ENCODE assay signal across 8 cellular contexts in the genomic region with DNA sequence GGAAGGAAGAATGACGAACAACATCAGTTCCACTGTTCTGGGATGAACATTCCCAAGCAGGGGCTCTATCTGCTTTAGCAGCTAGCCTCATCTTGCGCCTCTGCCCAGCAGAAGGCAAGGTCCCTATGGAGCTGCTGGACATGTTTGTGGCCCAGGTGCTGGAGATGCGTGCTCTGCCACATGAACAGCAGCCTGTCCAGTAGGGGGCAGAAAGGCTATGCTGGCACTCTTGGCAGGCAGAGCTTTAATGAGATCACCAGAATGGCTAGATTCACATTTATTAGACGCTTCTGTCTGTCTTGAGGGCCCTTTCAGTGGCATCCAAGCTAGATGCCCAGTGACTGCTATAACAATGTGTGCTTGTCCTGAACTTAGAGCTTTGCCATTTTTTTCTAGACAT.
DNase-seq lines count a peak whose midpoint lies in the region; ATAC-seq, FAIRE-seq and TF ChIP-seq lines count a peak whose summit lies in the region.

No MANE protein-coding gene starts in this region.

- no peaks in the 10 kb centered on the region for H3K4me1 ChIP-seq in K562 (replicated peaks in 1 of 2; ENCODE audit: control insufficient read depth in 2 of 2, insufficient read depth in 2 of 2, low read length in 2 of 2)
- H3K4me1 ChIP-seq in Peyer's patch: no peaks in the 10 kb centered on the region

- POLR2A ChIA-PET in K562 (lab: Yijun Ruan, JAX): no interaction called here

- no peak overlapping the region for H3K4me2 ChIP-seq in K562 (ENCODE audit: insufficient read depth, low read length)

- H3K4me3 ChIP-seq in K562 (no peak overlapping the region), Peyer's patch (no peak overlapping the region)

- CTCF ChIA-PET in K562 (lab: Yijun Ruan, JAX; ENCODE audit: low intra/inter-chr PET ratio): no interaction called here

- DNase-seq in NCI-H2081 (lab: John Stamatoyannopoulos, UW): peak; percentile 38 to 74
- no peak for DNase-seq in NCI-H2081 treated with DMSO at 0.1 percent for 48 hours (lab: John Stamatoyannopoulos, UW)
- DNase-seq in LHCN-M2 (ENCODE audit: low read depth): peak; percentile 50
- DNase-seq in K562 (ENCODE audit: extremely low read depth in 1 of 4, low spot score in 3 of 4): peak; percentile 2 to 10 (median 7)
- DNase-seq in medulla oblongata (ENCODE audit: extremely low spot score): peak; percentile 65
- no peak for DNase-seq in Peyer's patch
- DNase-seq in mesenteric fat pad (ENCODE audit: low spot score): no peak

- intact Hi-C loops in K562 (cut with micrococcal nuclease): no loop called here

- 0% methylated on average over 4 of the region's 4 CpGs for whole genome bisulfite sequencing in K562 (ENCODE audit: insufficient coverage, low coverage, missing lambda C conversion rate)

- no peaks in the 10 kb centered on the region for H3K79me2 ChIP-seq in K562 (ENCODE audit: control insufficient read depth, insufficient read depth, low read length)

- no peak overlapping the region for H3K27ac ChIP-seq in K562 (ENCODE audit: extremely low read depth, low read depth, low read length)
- H3K27ac ChIP-seq in Peyer's patch: no peak overlapping the region

- TF ChIP-seq POLR2A in K562 (conservative IDR thresholded peaks at IDR 0.05) (no peak), Peyer's patch (IDR thresholded peaks at IDR 0.05) (no peak)

- H3K9ac ChIP-seq in K562 (ENCODE audit: insufficient read depth in 1 of 2, low read depth in 2 of 2, low read length in 2 of 2): no peak overlapping the region

- no peaks in the 10 kb centered on the region for H4K20me1 ChIP-seq in K562 (replicated peaks; ENCODE audit: control insufficient read depth, insufficient read depth, low read length)

- TF ChIP-seq CTCF in K562 (IDR thresholded peaks at IDR 0.05 in 2 of 3, conservative IDR thresholded peaks at IDR 0.05 in 1 of 3; ENCODE audit: insufficient read depth in 2 of 3, low read depth in 1 of 3, low read length in 3 of 3): no peak
- TF ChIP-seq CTCF in Peyer's patch (IDR thresholded peaks at IDR 0.05): no peak

- H3K9me3 ChIP-seq in K562 (replicated peaks; ENCODE audit: control insufficient read depth, insufficient read depth, low read depth, low read length) (no peaks in the 10 kb centered on the region), Peyer's patch (no peaks in the 10 kb centered on the region)

- TF ChIP-seq RAD21 in K562 (CRISPR knock-in tag; conservative IDR thresholded peaks at IDR 0.05 in 1 of 2, IDR thresholded peaks at IDR 0.05 in 1 of 2): no peak

- no TSS peak for BruUV-seq in K562 (replicated peaks; lab: Mats Ljungman, UMichigan)

- no peak for FAIRE-seq in K562 (lab: Jason Lieb, UNC)

- no peak for ATAC-seq in K562
- ATAC-seq in GM18873 (IDR thresholded peaks at IDR 0.05; ENCODE audit: low FRiP score, unreplicated experiment): no peak

- H3K27me3 ChIP-seq in K562 (ENCODE audit: control insufficient read depth in 2 of 2, insufficient read depth in 2 of 2, low read length in 2 of 2) (no peaks in the 10 kb centered on the region), Peyer's patch (no peaks in the 10 kb centered on the region)

- no peak overlapping the region for H2AFZ ChIP-seq in K562 (ENCODE audit: low read depth, low read length)

- H3K9me1 ChIP-seq in K562 (ENCODE audit: control insufficient read depth, insufficient read depth, low read length): no peaks in the 10 kb centered on the region

- in situ Hi-C loops in K562 (cut with MboI): no loop called here

- TF ChIP-seq EP300 in K562 (IDR thresholded peaks at IDR 0.05; ENCODE audit: low read length): no peak

- no peaks in the 10 kb centered on the region for H3K36me3 ChIP-seq in K562 (ENCODE audit: control insufficient read depth, insufficient read depth, low read length)
- H3K36me3 ChIP-seq in Peyer's patch: no peaks in the 10 kb centered on the region

TF ChIP-seq in K562, 482 proteins besides CTCF, POLR2A, EP300 and RAD21:
- TF ChIP-seq PTTG1 (tag; IDR thresholded peaks at IDR 0.05; ENCODE audit: low read depth) (no peak), CHD1 (IDR thresholded peaks at IDR 0.05; ENCODE audit: low read length) (no peak), CTCFL (IDR thresholded peaks at IDR 0.05; ENCODE audit: borderline replicate concordance, insufficient read depth, low read depth, low read length, poor library complexity, severe bottlenecking) (peak; percentile 9), RNF2 (IDR thresholded peaks at IDR 0.05) (no peak), DIDO1 (tag; IDR thresholded peaks at IDR 0.05; ENCODE audit: low read depth) (no peak), LCOR (CRISPR knock-in tag; IDR thresholded peaks at IDR 0.05) (no peak), ARHGAP35 (IDR thresholded peaks at IDR 0.05; ENCODE audit: partially characterized antibody) (no peak), CXXC5 (CRISPR knock-in tag; IDR thresholded peaks at IDR 0.05) (no peak)
- TF ChIP-seq, protein P1, sequence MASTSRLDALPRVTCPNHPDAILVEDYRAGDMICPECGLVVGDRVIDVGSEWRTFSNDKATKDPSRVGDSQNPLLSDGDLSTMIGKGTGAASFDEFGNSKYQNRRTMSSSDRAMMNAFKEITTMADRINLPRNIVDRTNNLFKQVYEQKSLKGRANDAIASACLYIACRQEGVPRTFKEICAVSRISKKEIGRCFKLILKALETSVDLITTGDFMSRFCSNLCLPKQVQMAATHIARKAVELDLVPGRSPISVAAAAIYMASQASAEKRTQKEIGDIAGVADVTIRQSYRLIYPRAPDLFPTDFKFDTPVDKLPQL (IDR thresholded peaks at IDR 0.05; ENCODE audit: extremely low read depth, insufficient read length): no peak
TF ChIP-seq in K562: peak in this region for 1.

Comparison
In these comparisons a context has a peak if more than half of its experiments do, and no peak if none do; other contexts are left out.
1. DNase-seq: peak in NCI-H2081 (2 of 2), LHCN-M2 (single experiment), K562 (4 of 4) and medulla oblongata (single experiment); none in NCI-H2081 treated with DMSO at 0.1 percent for 48 hours (single experiment), Peyer's patch (0 of 3) and mesenteric fat pad (single experiment).